Comparison of ENCODE assay signal across 14 cellular contexts in genomic region chr5:151819830-151820229, GRCh38. TPM values are rescaled to one million over a fixed set of nuclear protein-coding genes. Genes with fewer than 3 reads are reported as not detected.
A peak's percentile ranks its signal among the peaks of the same experiment; 100 is the strongest.
DNase-seq lines count a peak whose midpoint lies in the region; ATAC-seq and TF ChIP-seq lines count a peak whose summit lies in the region.
"Had no signal": no experiment of that assay in that cellular context is flagged by ENCODE, and none has a peak within 500 bp of the region (broad histone marks: within the 10 kb centered on the region; RNA-seq: fewer than 3 reads in every experiment).

No MANE protein-coding gene starts in this region.

- TF ChIP-seq CTCF in cardiac muscle cell (IDR thresholded peaks at IDR 0.05; ENCODE audit: low read depth, low read length): no peak

- H3K4me3 ChIP-seq in cardiac muscle cell (no peak overlapping the region), mesendoderm (ENCODE audit: low read length) (no peak overlapping the region)

- no peak overlapping the region for H2BK120ac ChIP-seq in mesendoderm (ENCODE audit: low read depth, low read length)

- H2BK5ac ChIP-seq in mesendoderm (ENCODE audit: low read length): no peak overlapping the region

- no peak overlapping the region for H4K5ac ChIP-seq in mesendoderm (ENCODE audit: low read length)

- intact Hi-C loops in left cardiac atrium (cut with DNase I): loop anchor here in 1 of 2 donors (10.0 kb wide), 1 partner anchor 685 kb away; no protein-coding TSS in a partner anchor

- H3K18ac ChIP-seq in mesendoderm (ENCODE audit: low read length): no peak overlapping the region

- no peak overlapping the region for H3K4me2 ChIP-seq in mesendoderm (ENCODE audit: low read length)

- H3K79me2 ChIP-seq in mesendoderm (ENCODE audit: control insufficient read depth, insufficient read depth, low read length): no peaks in the 10 kb centered on the region

- H3K23ac ChIP-seq in mesendoderm (ENCODE audit: low read length): no peak overlapping the region

- H3K27me3 ChIP-seq in cardiac muscle cell: no peaks in the 10 kb centered on the region
- no peaks in the 10 kb centered on the region for H3K27me3 ChIP-seq in mesendoderm (ENCODE audit: insufficient read depth, low read length, poor library complexity)

- no peak overlapping the region for H4K8ac ChIP-seq in mesendoderm (ENCODE audit: low read depth, low read length)

- H3K27ac ChIP-seq in cardiac muscle cell: peak overlapping the region; percentile 38
- no peak overlapping the region for H3K27ac ChIP-seq in mesendoderm (ENCODE audit: low read depth, low read length)

- ATAC-seq in left cardiac atrium: no peak
- no peak for ATAC-seq in SK-N-SH treated with all-trans-retinoic acid at 6 μM for 48 hours
- ATAC-seq in GM19455 (IDR thresholded peaks at IDR 0.05; ENCODE audit: unreplicated experiment): no peak

- peaks cover 3% of the 10 kb centered on the region for H3K79me1 ChIP-seq in mesendoderm (ENCODE audit: low read length)

- H2BK15ac ChIP-seq in mesendoderm (replicated peaks; ENCODE audit: low read depth): no peak overlapping the region

- H3K4me1 ChIP-seq in cardiac muscle cell (ENCODE audit: low read depth) (peaks cover 20% of the 10 kb centered on the region), mesendoderm (ENCODE audit: control insufficient read depth, low read depth, low read length) (no peaks in the 10 kb centered on the region)

- H3K56ac ChIP-seq in mesendoderm (ENCODE audit: low read length): no peak overlapping the region

- no peak overlapping the region for H3K9ac ChIP-seq in mesendoderm (ENCODE audit: low read length)

- no peaks in the 10 kb centered on the region for H3K9me3 ChIP-seq in cardiac muscle cell (ENCODE audit: low read depth)

- H3K36me3 ChIP-seq in cardiac muscle cell (no peaks in the 10 kb centered on the region), mesendoderm (ENCODE audit: control insufficient read depth, insufficient read depth, low read length) (peaks cover 2% of the 10 kb centered on the region)

- no peak overlapping the region for H3K4ac ChIP-seq in mesendoderm (ENCODE audit: low read depth, low read length)

- H2AK5ac ChIP-seq in mesendoderm (ENCODE audit: low read length): no peak overlapping the region

- peak; percentile 21 for DNase-seq in DMS79 treated with DMSO at 0.1 percent for 48 hours (lab: John Stamatoyannopoulos, UW)
- no peak for DNase-seq in DMS79 (lab: John Stamatoyannopoulos, UW)
- DNase-seq in cardiac muscle cell (ENCODE audit: low read depth in 1 of 2, low spot score in 1 of 2): peak in 1 of 2 donors; percentile 45
- DNase-seq in left cardiac atrium: no peak
- DNase-seq in retina: no peak
- no peak for DNase-seq in mesendoderm
- DNase-seq: 8988T; CD4-positive, alpha-beta memory T cell; GOT3; NCI-H1436 treated with DMSO at 0.1 percent for 48 hours; NCI-H226; NCI-H748 treated with DMSO at 0.1 percent for 48 hours had no signal

TF ChIP-seq in SK-N-SH treated with all-trans-retinoic acid at 6 μM for 48 hours, 23 proteins besides CTCF, POLR2A, EP300 and RAD21:
- TF ChIP-seq ISL1 (CRISPR knock-in tag; IDR thresholded peaks at IDR 0.05) (peak; percentile 34; the same call in 1 of the 2 replicates), ZFP3 (CRISPR knock-in tag; IDR thresholded peaks at IDR 0.05) (no peak)
TF ChIP-seq in SK-N-SH treated with all-trans-retinoic acid at 6 μM for 48 hours: peak in this region for 1.

RNA-seq across cellular contexts. Expression of gene G3BP1, which starts 48.1 kb away (rescaled TPM):
- total RNA-seq in cardiac muscle cell (66.9 and 97.0 TPM in 2 replicates), left cardiac atrium (100 to 1,000 TPM; 103 to 128 TPM)
- 105 and 140 TPM in 2 replicates for polyA plus RNA-seq in cardiac muscle cell
- polyA plus RNA-seq in mesendoderm (2013, experiment 1 of 2): 191 TPM
- polyA plus RNA-seq in mesendoderm (2013, experiment 2 of 2): 192 TPM
